ENCODE assay signal across 8 cellular contexts in the genomic region with DNA sequence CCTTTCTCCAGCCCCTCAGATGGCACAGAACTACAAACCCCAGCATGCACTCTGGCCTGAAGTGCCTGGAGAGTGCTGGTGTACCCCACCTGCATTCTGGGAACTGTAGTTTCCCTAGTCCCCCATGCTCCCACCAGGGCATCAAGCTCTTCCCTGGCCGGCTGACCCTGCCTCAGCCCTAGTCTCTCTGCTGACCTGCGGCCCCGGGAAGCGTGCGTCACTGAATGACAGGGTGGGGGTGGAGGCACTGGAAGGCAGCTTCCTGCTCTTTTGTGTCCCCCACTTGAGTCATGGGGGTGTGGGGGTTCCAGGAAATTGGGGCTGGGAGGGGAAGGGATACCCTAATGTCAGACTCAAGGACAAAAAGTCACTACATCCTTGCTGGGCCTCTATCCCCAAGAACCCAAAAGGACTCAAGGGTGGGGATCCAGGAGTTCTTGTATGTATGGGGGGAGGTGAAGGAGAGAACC. TPM values are rescaled to one million over a fixed set of nuclear protein-coding genes. Genes with fewer than 3 reads are reported as not detected.
DNase-seq lines count a peak whose midpoint lies in the region; ATAC-seq and TF ChIP-seq lines count a peak whose summit lies in the region.

No MANE protein-coding gene starts in this region.

- no peaks in the 10 kb centered on the region for H3K27me3 ChIP-seq in mesendoderm (ENCODE audit: insufficient read depth, low read length, poor library complexity)

- CTCF ChIA-PET in activated CD8-positive, alpha-beta T cell treated with anti-CD3 and anti-CD28 coated beads, Interleukin-2, amount 10 ng/mL, durations not matched to agents 7 days and 5 days (lab: Charles Lee) = interaction anchor here (0.7 to 1.6 kb wide), 7 partner anchors 13 to 214 kb away, joined by 3 to 5 read pairs (median 3); no protein-coding TSS in a partner anchor

- WGBS in mesendoderm (ENCODE audit: extremely low coverage, insufficient coverage, low lambda C conversion rate) = no CpG with 5 or more reads among the region's 5 CpGs

- peaks cover 16% of the 10 kb centered on the region for H3K27me3 Mint-ChIP-seq in activated CD8-positive, alpha-beta T cell treated with anti-CD3 and anti-CD28 coated beads, Interleukin-2, amount 10 ng/mL, durations not matched to agents 7 days and 5 days (ENCODE audit: low read depth)

- no peak overlapping the region for H3K4me3 Mint-ChIP-seq in activated CD8-positive, alpha-beta T cell treated with anti-CD3 and anti-CD28 coated beads, Interleukin-2, amount 10 ng/mL, durations not matched to agents 7 days and 5 days

- H3K4me1 ChIP-seq in mesendoderm (ENCODE audit: control insufficient read depth, low read depth, low read length) = no peaks in the 10 kb centered on the region

- H3K4me2 ChIP-seq in mesendoderm (ENCODE audit: low read length) = no peak overlapping the region

- no peak overlapping the region for H4K5ac ChIP-seq in mesendoderm (ENCODE audit: low read length)

- H2BK5ac ChIP-seq in mesendoderm (ENCODE audit: low read length) = no peak overlapping the region

- DNase-seq in GM12865 (ENCODE audit: low read depth) (peak; percentile 29), mesendoderm (peak; percentile 87), amniotic stem cell (lab: John Stamatoyannopoulos, UW) (no peak), mesenteric fat pad (ENCODE audit: low spot score) (no peak), NCI-H226 (no peak)
- DNase-seq in activated CD8-positive, alpha-beta T cell treated with anti-CD3 and anti-CD28 coated beads, Interleukin-2, amount 10 ng/mL, durations not matched to agents 7 days and 5 days = peak; percentile 43

- H3K79me2 ChIP-seq in mesendoderm (ENCODE audit: control insufficient read depth, insufficient read depth, low read length) = no peaks in the 10 kb centered on the region

- no peak overlapping the region for H2BK15ac ChIP-seq in mesendoderm (replicated peaks; ENCODE audit: low read depth)

- H3K9me3 Mint-ChIP-seq in activated CD8-positive, alpha-beta T cell treated with anti-CD3 and anti-CD28 coated beads, Interleukin-2, amount 10 ng/mL, durations not matched to agents 7 days and 5 days (ENCODE audit: insufficient read depth) = peaks cover 13% of the 10 kb centered on the region

- peaks cover 3% of the 10 kb centered on the region for H3K36me3 Mint-ChIP-seq in activated CD8-positive, alpha-beta T cell treated with anti-CD3 and anti-CD28 coated beads, Interleukin-2, amount 10 ng/mL, durations not matched to agents 7 days and 5 days (ENCODE audit: low read depth)

- no peak for TF ChIP-seq CTCF in GM12865 (IDR thresholded peaks at IDR 0.05; ENCODE audit: insufficient read depth, low read depth, low read length, missing control alignments)

- no peak overlapping the region for H2BK120ac ChIP-seq in mesendoderm (ENCODE audit: low read depth, low read length)

- POLR2A ChIA-PET in activated CD8-positive, alpha-beta T cell treated with anti-CD3 and anti-CD28 coated beads, Interleukin-2, amount 10 ng/mL, durations not matched to agents 7 days and 5 days (lab: Charles Lee) = interaction anchor here (1.2 kb wide), 1 partner anchor 57 kb away, joined by 3 read pairs; no protein-coding TSS in a partner anchor

- no peak overlapping the region for H3K18ac ChIP-seq in mesendoderm (ENCODE audit: low read length)

- H3K4ac ChIP-seq in mesendoderm (ENCODE audit: low read depth, low read length) = no peak overlapping the region

- H3K79me1 ChIP-seq in mesendoderm (ENCODE audit: low read length) = no peaks in the 10 kb centered on the region

- H3K4me3 ChIP-seq in GM12865 (ENCODE audit: low read depth, low read length) (no peak overlapping the region), mesendoderm (ENCODE audit: low read length) (no peak overlapping the region)

- no peak overlapping the region for H3K9ac ChIP-seq in mesendoderm (ENCODE audit: low read length)

- H3K27ac ChIP-seq in mesendoderm (ENCODE audit: low read depth, low read length) = no peak overlapping the region

- no peak overlapping the region for H3K56ac ChIP-seq in mesendoderm (ENCODE audit: low read length)

- no peak overlapping the region for H4K8ac ChIP-seq in mesendoderm (ENCODE audit: low read depth, low read length)

- H2AK5ac ChIP-seq in mesendoderm (ENCODE audit: low read length) = no peak overlapping the region

- H3K23ac ChIP-seq in mesendoderm (ENCODE audit: low read length) = no peak overlapping the region

- ATAC-seq in HG02981 (IDR thresholded peaks at IDR 0.05; ENCODE audit: unreplicated experiment) = peak; percentile 60
- ATAC-seq in activated CD8-positive, alpha-beta T cell treated with anti-CD3 and anti-CD28 coated beads, Interleukin-2, amount 10 ng/mL, durations not matched to agents 7 days and 5 days = peak; percentile 57
- ATAC-seq in GM19328 (IDR thresholded peaks at IDR 0.05; ENCODE audit: unreplicated experiment) = no peak

- H3K4me1 Mint-ChIP-seq in activated CD8-positive, alpha-beta T cell treated with anti-CD3 and anti-CD28 coated beads, Interleukin-2, amount 10 ng/mL, durations not matched to agents 7 days and 5 days (ENCODE audit: low read depth) = peaks cover 34% of the 10 kb centered on the region

- H3K36me3 ChIP-seq in mesendoderm (ENCODE audit: control insufficient read depth, insufficient read depth, low read length) = no peaks in the 10 kb centered on the region

- no peak overlapping the region for H3K27ac Mint-ChIP-seq in activated CD8-positive, alpha-beta T cell treated with anti-CD3 and anti-CD28 coated beads, Interleukin-2, amount 10 ng/mL, durations not matched to agents 7 days and 5 days

RNA-seq across cellular contexts. Expression of a gene that starts 2.1 kb away (rescaled TPM):
- 10 to 100 TPM; 12.2 to 13.8 TPM for total RNA-seq in activated CD8-positive, alpha-beta T cell treated with anti-CD3 and anti-CD28 coated beads, Interleukin-2, amount 10 ng/mL, durations not matched to agents 7 days and 5 days
- 2.6 TPM for polyA plus RNA-seq in mesendoderm (2013, experiment 1 of 2)
- 2.6 TPM for polyA plus RNA-seq in mesendoderm (2013, experiment 2 of 2)
- 57.1 TPM for total RNA-seq in mesenteric fat pad

RNA-seq across cellular contexts. Expression of a gene that starts 14.7 kb away (rescaled TPM):
- total RNA-seq in activated CD8-positive, alpha-beta T cell treated with anti-CD3 and anti-CD28 coated beads, Interleukin-2, amount 10 ng/mL, durations not matched to agents 7 days and 5 days = not detected
- polyA plus RNA-seq in mesendoderm (2013, experiment 1 of 2) = 0.93 TPM
- 0.73 TPM for polyA plus RNA-seq in mesendoderm (2013, experiment 2 of 2)
- total RNA-seq in mesenteric fat pad = 0.32 TPM

RNA-seq across cellular contexts. Expression of a gene that starts 31.4 kb away (rescaled TPM):
- total RNA-seq in activated CD8-positive, alpha-beta T cell treated with anti-CD3 and anti-CD28 coated beads, Interleukin-2, amount 10 ng/mL, durations not matched to agents 7 days and 5 days = 1 to 10 TPM; 6.8 to 7.4 TPM
- 1.1 TPM for polyA plus RNA-seq in mesendoderm (2013, experiment 1 of 2)
- 0.53 TPM for polyA plus RNA-seq in mesendoderm (2013, experiment 2 of 2)
- not detected for total RNA-seq in mesenteric fat pad

RNA-seq across cellular contexts. Expression of a gene that starts 35.4 kb away (rescaled TPM):
- 10 to 100 TPM; 48.0 to 49.5 TPM for total RNA-seq in activated CD8-positive, alpha-beta T cell treated with anti-CD3 and anti-CD28 coated beads, Interleukin-2, amount 10 ng/mL, durations not matched to agents 7 days and 5 days
- polyA plus RNA-seq in mesendoderm (2013, experiment 1 of 2) = 7.0 TPM
- 6.8 TPM for polyA plus RNA-seq in mesendoderm (2013, experiment 2 of 2)
- 27.6 TPM for total RNA-seq in mesenteric fat pad

RNA-seq across cellular contexts. Expression of a gene that starts 55.5 kb away (rescaled TPM):
- total RNA-seq in activated CD8-positive, alpha-beta T cell treated with anti-CD3 and anti-CD28 coated beads, Interleukin-2, amount 10 ng/mL, durations not matched to agents 7 days and 5 days = 1 to 10 TPM; 2.8 to 3.2 TPM
- polyA plus RNA-seq in mesendoderm (2013, experiment 1 of 2) = 0.27 TPM
- polyA plus RNA-seq in mesendoderm (2013, experiment 2 of 2) = 0.31 TPM
- total RNA-seq in mesenteric fat pad = 0.87 TPM

Comparison
In these comparisons a context has a peak if more than half of its experiments do, and no peak if none do; other contexts are left out.
1. DNase-seq: peak in GM12865 (single experiment), activated CD8-positive, alpha-beta T cell treated with anti-CD3 and anti-CD28 coated beads, Interleukin-2, amount 10 ng/mL, durations not matched to agents 7 days and 5 days (single experiment) and mesendoderm (single experiment); none in amniotic stem cell (single experiment), mesenteric fat pad (single experiment) and NCI-H226 (single experiment).